In the genomic region with DNA sequence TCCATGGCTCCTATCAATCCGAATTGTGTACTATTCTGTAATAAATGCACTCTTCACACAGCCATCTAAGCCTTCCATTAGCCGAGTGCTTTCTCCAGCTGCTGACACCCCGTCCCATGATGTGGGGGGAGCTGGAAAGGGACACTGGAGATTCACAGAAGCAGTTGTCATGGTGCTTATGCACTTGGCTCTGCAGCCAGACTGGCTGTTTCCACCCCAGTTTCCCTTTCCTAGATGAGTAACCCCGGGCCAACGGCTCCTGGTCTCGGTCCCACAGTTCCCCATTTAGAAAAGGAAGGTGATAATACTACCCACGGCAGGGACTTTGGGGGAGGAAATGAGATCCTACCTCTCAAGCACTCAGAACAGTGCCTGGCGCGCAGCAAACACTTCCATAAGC, we compare ENCODE assay signal across 1 cellular context.
TF ChIP-seq lines count a peak whose summit lies in the region.

No MANE protein-coding gene starts in this region.

TF ChIP-seq in HepG2, 621 proteins besides CTCF, POLR2A, EP300 and RAD21 (continued from another document):
- TF ChIP-seq ZNF691 (CRISPR knock-in tag; IDR thresholded peaks at IDR 0.05; ENCODE audit: borderline replicate concordance, low read depth) (no peak), NONO (IDR thresholded peaks at IDR 0.05) (no peak), NONO (CRISPR knock-in tag; conservative IDR thresholded peaks at IDR 0.05) (no peak)
